ENCODE assay signal across 8 cellular contexts in genomic region chr16:2512920-2513404, GRCh38. TPM values are rescaled to one million over a fixed set of nuclear protein-coding genes. Genes with fewer than 3 reads are reported as not detected.
DNase-seq lines count a peak whose midpoint lies in the region; ATAC-seq and TF ChIP-seq lines count a peak whose summit lies in the region.

No MANE protein-coding gene starts in this region.

- no peaks in the 10 kb centered on the region for H3K9me2 ChIP-seq in SU-DHL-6 (replicated peaks; ENCODE audit: insufficient read depth, low read length)

- CTCF ChIA-PET in AG04450 (lab: Charles Lee): interaction anchor here (4.2 kb wide), 1 partner anchor 11 kb away, joined by 20 read pairs; no protein-coding TSS in a partner anchor

- intact Hi-C loops in sciatic nerve (cut with DNase I): no loop called here

- H3K79me2 ChIP-seq in SU-DHL-6 (ENCODE audit: insufficient read depth, low read length): peaks cover 41% of the 10 kb centered on the region

- no peaks in the 10 kb centered on the region for H4K20me1 ChIP-seq in SU-DHL-6 (ENCODE audit: low read depth, low read length)

- peak overlapping the region; percentile 90 for H3K4me2 ChIP-seq in SU-DHL-6 (ENCODE audit: low read depth, low read length, poor library complexity, severe bottlenecking)

- H3K27ac ChIP-seq in AG04450 (ENCODE audit: low read depth, low read length) (no peak overlapping the region), SU-DHL-6 (ENCODE audit: low read depth, low read length) (peak overlapping the region; percentile 87)

- peak overlapping the region; percentile 95 for H3K9ac ChIP-seq in SU-DHL-6 (ENCODE audit: low read length)

- 0 out of 2 replicates have a peak, but pooled peaks cover 3% of the 10 kb centered on the region for H3F3A ChIP-seq in SU-DHL-6 (ENCODE audit: insufficient read depth)

- no peaks in the 10 kb centered on the region for H3K36me3 ChIP-seq in SU-DHL-6 (ENCODE audit: low read length)

- TF ChIP-seq CTCF in AG04450 (IDR thresholded peaks at IDR 0.05; ENCODE audit: low read depth, low read length) (peak; percentile 3; the same call in 1 of the 2 replicates), SU-DHL-6 (IDR thresholded peaks at IDR 0.05; ENCODE audit: insufficient read depth, low read length, poor library complexity, severe bottlenecking) (peak; percentile 35), foreskin fibroblast (IDR thresholded peaks at IDR 0.05; ENCODE audit: low read depth, low read length) (no peak)

- POLR2A ChIA-PET in AG04450 (lab: Yijun Ruan, JAX): interaction anchor here (0.6 to 1.2 kb wide), 2 partner anchors 18 to 357 kb away, joined by 3 read pairs; partner anchors contain the start of genes CEMP1 and TRAF7

- H2AFZ ChIP-seq in SU-DHL-6 (ENCODE audit: low read depth, low read length, severe bottlenecking): peak overlapping the region; percentile 82

- H3K27me3 ChIP-seq in AG04450 (ENCODE audit: control insufficient read depth, insufficient read depth, low read length): no peaks in the 10 kb centered on the region
- H3K27me3 ChIP-seq in SU-DHL-6 (ENCODE audit: low read length): no peaks in the 10 kb centered on the region

- H3K9me3 ChIP-seq in AG04450 (ENCODE audit: control insufficient read depth, insufficient read depth, low read length) (peaks cover 4% of the 10 kb centered on the region; the same call in 1 of the 2 replicates), SU-DHL-6 (ENCODE audit: insufficient read depth, low read length) (no peaks in the 10 kb centered on the region)

- H3K4me3 ChIP-seq in AG04450 (ENCODE audit: low read depth, low read length): peak overlapping the region; percentile 70
- peak overlapping the region; percentile 97 for H3K4me3 ChIP-seq in SU-DHL-6 (ENCODE audit: insufficient read depth, low read length, poor library complexity, severe bottlenecking)
- peak overlapping the region; percentile 45 to 81 for H3K4me3 ChIP-seq in foreskin fibroblast (ENCODE audit: low read depth in 1 of 2, low read length in 2 of 2)

- DNase-seq in AG04450 (ENCODE audit: low read depth, low spot score) (no peak), foreskin fibroblast (no peak), sciatic nerve (ENCODE audit: low spot score) (peak; percentile 68), T1000 (lab: John Stamatoyannopoulos, UW) (no peak), medulla oblongata (ENCODE audit: extremely low spot score) (no peak)

- peak; percentile 6 for ATAC-seq in GM21390 (IDR thresholded peaks at IDR 0.05; ENCODE audit: unreplicated experiment)
- peak; percentile 1 for ATAC-seq in sciatic nerve
- no peak for ATAC-seq in GM18517 (IDR thresholded peaks at IDR 0.05; ENCODE audit: unreplicated experiment)

RNA-seq across cellular contexts. Expression of gene ATP6V0C, which starts 0.8 kb away (rescaled TPM):
- 11.0 and 19.9 TPM in 2 replicates for polyA plus RNA-seq in AG04450 (2011; rRNA removed)
- polyA minus RNA-seq in AG04450 (2011; rRNA and poly(A)+ RNA removed): 25.0 and 32.3 TPM in 2 replicates
- total RNA-seq in sciatic nerve: 134 TPM

RNA-seq across cellular contexts. Expression of gene AMDHD2, which starts 7.2 kb away (rescaled TPM):
- 7.7 and 11.9 TPM in 2 replicates for polyA plus RNA-seq in AG04450 (2011; rRNA removed)
- polyA minus RNA-seq in AG04450 (2011; rRNA and poly(A)+ RNA removed): 8.0 and 11.3 TPM in 2 replicates
- 38.5 TPM for total RNA-seq in sciatic nerve

RNA-seq across cellular contexts. Expression of gene CEMP1, which starts 18.2 kb away (rescaled TPM):
- not detected in 2 replicates for polyA plus RNA-seq in AG04450 (2011; rRNA removed)
- not detected in 2 replicates for polyA minus RNA-seq in AG04450 (2011; rRNA and poly(A)+ RNA removed)
- total RNA-seq in sciatic nerve: not detected

RNA-seq across cellular contexts. Expression of gene PDPK1, which starts 24.9 kb away (rescaled TPM):
- polyA plus RNA-seq in AG04450 (2011; rRNA removed): 27.7 and 32.4 TPM in 2 replicates
- 19.9 and 23.4 TPM in 2 replicates for polyA minus RNA-seq in AG04450 (2011; rRNA and poly(A)+ RNA removed)
- 46.3 TPM for total RNA-seq in sciatic nerve

RNA-seq across cellular contexts. Expression of gene TBC1D24, which starts 38.0 kb away (rescaled TPM):
- polyA plus RNA-seq in AG04450 (2011; rRNA removed): 6.0 and 6.4 TPM in 2 replicates
- polyA minus RNA-seq in AG04450 (2011; rRNA and poly(A)+ RNA removed): 12.0 and 13.2 TPM in 2 replicates
- total RNA-seq in sciatic nerve: 15.4 TPM
